Comparison of ENCODE assay signal across 8 cellular contexts in the genomic region with DNA sequence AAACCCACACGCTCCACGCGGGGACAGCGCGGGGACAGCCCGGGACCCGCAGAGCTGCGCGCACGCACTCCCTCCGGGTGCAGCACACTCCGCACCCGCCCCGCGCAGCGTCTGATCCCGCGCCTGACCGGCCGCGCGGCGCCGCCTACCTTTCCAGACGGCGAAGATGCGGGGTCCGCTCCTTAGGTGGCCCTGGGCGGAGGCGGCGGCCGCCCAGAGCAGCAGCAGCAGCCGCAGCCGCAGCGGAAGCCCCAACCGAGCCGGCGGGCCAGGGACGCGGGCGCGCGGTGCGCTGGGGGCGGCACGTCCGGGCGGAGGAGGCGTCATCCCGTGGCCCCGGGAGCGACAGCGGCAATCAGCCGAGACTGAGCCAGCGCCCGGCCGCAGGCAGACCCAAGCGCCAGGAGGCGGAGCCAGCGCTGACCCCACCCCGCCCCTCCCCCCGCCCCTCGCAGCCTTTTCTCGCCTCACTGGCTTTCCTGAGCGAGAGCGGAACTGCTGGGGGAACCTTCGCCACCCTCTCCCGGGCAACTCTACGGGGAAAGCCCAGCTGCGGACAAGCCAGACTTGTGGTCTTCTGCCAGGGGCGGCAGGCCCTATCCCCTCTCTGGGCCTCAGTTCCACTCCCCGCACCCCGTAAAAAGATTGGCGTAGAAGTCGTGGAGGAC. TPM values are rescaled to one million over a fixed set of nuclear protein-coding genes. Genes with fewer than 3 reads are reported as not detected.
DNase-seq lines count a peak whose midpoint lies in the region; ATAC-seq and TF ChIP-seq lines count a peak whose summit lies in the region.

Gene SEMA7A (minus strand): TSS at position 367 of the 668 bp plus-strand sequence. CDS start 40 bp downstream, at position 327.

- ATAC-seq in GM21576 (IDR thresholded peaks at IDR 0.05; ENCODE audit: unreplicated experiment) (peak; percentile 61), heart left ventricle (peak; percentile 71 to 96 (median 93))

- no peaks in the 10 kb centered on the region for H3K36me3 ChIP-seq in heart left ventricle

- peak within 1 kb of the TSS; percentile 68 for H3K27ac Mint-ChIP-seq in type B pancreatic cell

- peaks cover 0 to 38% (median 15%) of the 10 kb centered on the region in 12 donors for H3K4me1 ChIP-seq in heart left ventricle

- H3K36me3 Mint-ChIP-seq in type B pancreatic cell = no peaks in the 10 kb centered on the region

- H3K9me3 ChIP-seq in heart left ventricle = no peaks in the 10 kb centered on the region

- DNase-seq in Daoy (ENCODE audit: low read depth) = peak; percentile 93
- DNase-seq in LHCN-M2 (ENCODE audit: low read depth) = peak; percentile 77
- peak; percentile 75 for DNase-seq in SW480 (ENCODE audit: low spot score)
- peak; percentile 57 for DNase-seq in activated naive CD8-positive, alpha-beta T cell treated with anti-CD3 and anti-CD28 coated beads, Interleukin-2, amount 50 U/mL, for 16 hours (ENCODE audit: low read depth, low spot score)
- peak; percentile 85 to 94 (median 87) for DNase-seq in heart left ventricle
- DNase-seq in pons (ENCODE audit: low spot score) = peak; percentile 82
- peak; percentile 82 for DNase-seq in type B pancreatic cell (ENCODE audit: extremely low spot score, unreplicated experiment)

- TF ChIP-seq POLR2A in heart left ventricle (IDR thresholded peaks at IDR 0.05) = peak in 1 of 2 donors; percentile 87

- H3K4me3 ChIP-seq in heart left ventricle = peak within 1 kb of the TSS; percentile 50 to 94 (median 82)

- WGBS in heart left ventricle, 4 donors = 1 to 6% (median 2%) methylated on average over 29 to 75 of the region's 75 CpGs

- H3K27ac ChIP-seq in heart left ventricle = peak within 1 kb of the TSS in 10 of 12 donors; percentile 49 to 79 (median 70)

- peak within 1 kb of the TSS; percentile 84 for H3K4me3 Mint-ChIP-seq in type B pancreatic cell

- peaks cover 29% of the 10 kb centered on the region for H3K27me3 Mint-ChIP-seq in type B pancreatic cell

- peak in 2 of 12 donors; percentile 15 to 25 for TF ChIP-seq CTCF in heart left ventricle (IDR thresholded peaks at IDR 0.05)
- TF ChIP-seq CTCF in type B pancreatic cell (conservative IDR thresholded peaks at IDR 0.05) = peak; percentile 16

- peaks cover 17% of the 10 kb centered on the region for H3K4me1 Mint-ChIP-seq in type B pancreatic cell (ENCODE audit: unreplicated experiment)

- intact Hi-C loops in heart left ventricle (cut with DNase I) = no loop called here

- no peaks in the 10 kb centered on the region for H3K9me3 Mint-ChIP-seq in type B pancreatic cell

- H3K27me3 ChIP-seq in heart left ventricle = peaks cover 0 to 13% (median 4%) of the 10 kb centered on the region in 9 donors

RNA-seq across cellular contexts. Expression of gene SEMA7A, which starts in this region (rescaled TPM):
- total RNA-seq in Daoy (2014; rRNA removed; shearing (Covaris generic)) = 36.2 and 48.3 TPM in 2 replicates
- total RNA-seq in LHCN-M2 (2014; rRNA removed) (131 and 158 TPM in 2 replicates), heart left ventricle (1 to 10 TPM in 8 of 9 donors, under 1 TPM in 1; 0.81 to 7.5 (median 1.9) TPM), type B pancreatic cell (ENCODE audit: low replicate concordance) (6.3 and 11.2 TPM in 2 replicates)
- polyA plus RNA-seq in LHCN-M2 (2012) = 142 TPM
- polyA plus RNA-seq in heart left ventricle = under 1 TPM; 0.53 to 0.98 TPM

Comparison
In these comparisons a context has a peak if more than half of its experiments do, and no peak if none do; other contexts are left out.
1. Peak in every context shown above with its lines: DNase-seq, ATAC-seq, H3K4me3 ChIP-seq and H3K27ac ChIP-seq.